ENCODE assay signal across 22 cellular contexts in the genomic region with DNA sequence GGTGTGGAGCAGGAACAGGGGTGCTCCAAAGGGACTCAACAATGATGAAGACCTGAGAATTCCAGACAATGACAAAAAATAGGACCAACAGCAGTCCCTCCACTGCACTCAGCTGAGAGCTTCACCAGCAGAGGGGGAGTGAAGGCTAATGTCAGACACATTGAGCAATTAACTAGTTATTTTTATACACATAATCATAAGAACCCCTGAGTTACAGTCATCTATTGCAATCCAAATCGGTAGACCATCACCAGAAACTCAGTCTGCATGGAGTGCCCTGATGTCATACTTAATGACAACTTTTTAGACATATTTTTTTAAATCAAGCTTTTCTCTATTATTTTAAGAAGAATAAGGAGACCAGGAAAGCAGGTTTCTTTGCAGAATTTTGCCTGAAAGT. TPM values are rescaled to one million over a fixed set of nuclear protein-coding genes. Genes with fewer than 3 reads are reported as not detected.
A peak's percentile ranks its signal among the peaks of the same experiment; 100 is the strongest.
DNase-seq lines count a peak whose midpoint lies in the region; ATAC-seq and TF ChIP-seq lines count a peak whose summit lies in the region.
"Had no signal": no experiment of that assay in that cellular context is flagged by ENCODE, and none has a peak within 500 bp of the region (broad histone marks: within the 10 kb centered on the region; RNA-seq: fewer than 3 reads in every experiment).

No MANE protein-coding gene starts in this region.

- H3K9me3 Mint-ChIP-seq in CD4-positive, CD25-positive, alpha-beta regulatory T cell: peaks cover 0 to 4% (median 2%) of the 10 kb centered on the region in 7 donors
- H3K9me3 Mint-ChIP-seq in activated naive CD8-positive, alpha-beta T cell treated with anti-CD3 and anti-CD28 coated beads for 36 hours: peaks cover 8% of the 10 kb centered on the region

- H3K36me3 ChIP-seq in CD4-positive, CD25-positive, alpha-beta regulatory T cell (ENCODE audit: control insufficient read depth, insufficient read depth, low read length): no peaks in the 10 kb centered on the region
- H3K36me3 ChIP-seq: adrenal gland, cardiac muscle cell, esophagus squamous epithelium, SJSA1, thyroid gland had no signal

- H3K4me1 ChIP-seq in CD4-positive, CD25-positive, alpha-beta regulatory T cell (ENCODE audit: control insufficient read depth, insufficient read depth, low read length, poor library complexity, severe bottlenecking): peaks cover 37% of the 10 kb centered on the region
- H3K4me1 ChIP-seq: adrenal gland, SJSA1, thyroid gland had no signal

- no peaks in the 10 kb centered on the region for H3K27me3 Mint-ChIP-seq in CD4-positive, CD25-positive, alpha-beta regulatory T cell
- no peaks in the 10 kb centered on the region for H3K27me3 Mint-ChIP-seq in activated naive CD8-positive, alpha-beta T cell treated with anti-CD3 and anti-CD28 coated beads for 36 hours

- H3K27ac Mint-ChIP-seq in CD4-positive, CD25-positive, alpha-beta regulatory T cell: peak overlapping the region in 2 of 3 donors; percentile 7 to 78
- H3K27ac Mint-ChIP-seq in activated naive CD8-positive, alpha-beta T cell treated with anti-CD3 and anti-CD28 coated beads for 36 hours: peak overlapping the region; percentile 52

- peaks cover 6 to 68% (median 40%) of the 10 kb centered on the region in 4 donors for H3K4me1 Mint-ChIP-seq in CD4-positive, CD25-positive, alpha-beta regulatory T cell
- H3K4me1 Mint-ChIP-seq in activated naive CD8-positive, alpha-beta T cell treated with anti-CD3 and anti-CD28 coated beads for 36 hours: peaks cover 69% of the 10 kb centered on the region

- no peak for DNase-seq in CD4-positive, CD25-positive, alpha-beta regulatory T cell
- DNase-seq in GM13976 (ENCODE audit: low spot score): no peak
- peak; percentile 65 for DNase-seq in NAMALWA (ENCODE audit: low spot score)
- no peak for DNase-seq in activated naive CD8-positive, alpha-beta T cell treated with anti-CD3 and anti-CD28 coated beads for 36 hours
- no peak for DNase-seq in NCI-H187 (lab: John Stamatoyannopoulos, UW)
- DNase-seq in amniotic stem cell (lab: John Stamatoyannopoulos, UW): no peak
- DNase-seq: activated T-cell treated with anti-CD3 and anti-CD28 coated beads for 4 hours; adrenal gland; esophagus squamous epithelium; glutamatergic neuron; NCI-H226; posterior cingulate gyrus; stimulated activated CD4-positive, alpha-beta T cell treated with anti-CD3 and anti-CD28 coated beads, Interleukin-4, amount 100 ng/mL, for 4 hours; T-helper 9 cell; thyroid gland had no signal

- in situ Hi-C loops in GM13976 (cut with MboI; ENCODE audit: low sequenced_read_pairs, unreplicated experiment): no loop called here

- H3K9me3 ChIP-seq in CD4-positive, CD25-positive, alpha-beta regulatory T cell (ENCODE audit: control insufficient read depth in 2 of 2, low read length in 2 of 2): no peaks in the 10 kb centered on the region
- H3K9me3 ChIP-seq: adrenal gland, esophagus squamous epithelium, SJSA1, thyroid gland had no signal

- peak; percentile 7 for TF ChIP-seq CTCF in GM13976 (IDR thresholded peaks at IDR 0.05; ENCODE audit: borderline replicate concordance, control extremely low read depth, extremely low read depth, insufficient read depth, missing control alignments)

- no peak overlapping the region for H3K4me3 ChIP-seq in CD4-positive, CD25-positive, alpha-beta regulatory T cell (ENCODE audit: low read depth, low read length)
- H3K4me3 ChIP-seq: adrenal gland, cardiac muscle cell, esophagus squamous epithelium, SJSA1, thyroid gland had no signal

- H3K4me3 Mint-ChIP-seq in CD4-positive, CD25-positive, alpha-beta regulatory T cell: no peak overlapping the region
- no peak overlapping the region for H3K4me3 Mint-ChIP-seq in activated naive CD8-positive, alpha-beta T cell treated with anti-CD3 and anti-CD28 coated beads for 36 hours

- H3K27me3 ChIP-seq in CD4-positive, CD25-positive, alpha-beta regulatory T cell (ENCODE audit: control insufficient read depth, insufficient read depth, low read length): no peaks in the 10 kb centered on the region
- H3K27me3 ChIP-seq: adrenal gland, cardiac muscle cell, esophagus squamous epithelium, SJSA1, thyroid gland had no signal

- H3K27ac ChIP-seq in CD4-positive, CD25-positive, alpha-beta regulatory T cell (ENCODE audit: insufficient read depth, low read length, poor library complexity, severe bottlenecking): no peak overlapping the region
- H3K27ac ChIP-seq: adrenal gland, cardiac muscle cell, esophagus squamous epithelium, SJSA1, thyroid gland had no signal

- ATAC-seq in CD4-positive, CD25-positive, alpha-beta regulatory T cell (ENCODE audit: low read depth in 2 of 2): no peak
- ATAC-seq in HG03039 (IDR thresholded peaks at IDR 0.05; ENCODE audit: unreplicated experiment): no peak
- no peak for ATAC-seq in GM18870 (IDR thresholded peaks at IDR 0.05; ENCODE audit: unreplicated experiment)
- ATAC-seq: HCT116 had no signal

- no peaks in the 10 kb centered on the region for H3K36me3 Mint-ChIP-seq in CD4-positive, CD25-positive, alpha-beta regulatory T cell
- H3K36me3 Mint-ChIP-seq in activated naive CD8-positive, alpha-beta T cell treated with anti-CD3 and anti-CD28 coated beads for 36 hours: peaks cover 26% of the 10 kb centered on the region

RNA-seq across cellular contexts. Expression of a gene that starts 30.6 kb away (rescaled TPM):
- total RNA-seq in CD4-positive, CD25-positive, alpha-beta regulatory T cell: 376 TPM
- polyA plus RNA-seq in CD4-positive, CD25-positive, alpha-beta regulatory T cell: 100 to 1,000 TPM; 153 to 176 (median 164) TPM
- 100 to 1,000 TPM; 220 to 225 TPM for total RNA-seq in activated naive CD8-positive, alpha-beta T cell treated with anti-CD3 and anti-CD28 coated beads for 36 hours
- total RNA-seq: LHCN-M2, myocyte, SJSA1 had no signal
- polyA plus RNA-seq: cardiac muscle cell had no signal
